9 cellular contexts compared by ENCODE assay signal in the genomic region with DNA sequence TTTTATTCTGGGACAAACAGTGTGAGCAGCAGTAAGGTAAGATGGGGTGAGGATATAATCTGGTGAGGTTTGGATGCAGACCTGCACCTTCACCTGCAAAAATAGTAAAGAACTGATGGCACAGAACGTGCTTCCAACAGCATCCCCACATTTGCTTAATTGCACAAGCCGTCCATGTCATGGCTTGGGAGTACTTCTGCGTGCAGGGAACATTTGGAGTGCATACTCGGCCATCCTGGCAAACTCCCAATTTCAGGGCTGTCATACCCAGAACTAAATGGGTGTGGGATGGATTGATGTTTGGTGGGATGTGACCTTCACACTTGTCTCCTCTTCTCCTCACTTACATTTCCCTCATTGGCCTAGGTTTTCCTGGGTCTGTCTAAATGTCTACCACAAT.
"Had no signal": no experiment of that assay in that cellular context is flagged by ENCODE, and none has a peak within 500 bp of the region (broad histone marks: within the 10 kb centered on the region; RNA-seq: fewer than 3 reads in every experiment).

No MANE protein-coding gene starts in this region.

- H3K9me3 ChIP-seq: HAP-1 had no signal

- ATAC-seq: GM23338, HCT116 had no signal

- H3K4me1 ChIP-seq: HAP-1 had no signal

- H3K36me3 ChIP-seq: HAP-1 had no signal

- DNase-seq: GM23248, GOT3, H7, H9, HCEC 1CT, HFFc6 had no signal

- H3K9ac ChIP-seq: GM23248 had no signal

- H3K4me2 ChIP-seq: GM23338 had no signal

- H2AFZ ChIP-seq: GM23248, GM23338 had no signal

- H3K4me3 ChIP-seq: GM23248, GM23338, HAP-1 had no signal

- H3K27ac ChIP-seq: GM23248 had no signal
